In genomic region chr10:38741226-38741625, GRCh38 we compare ENCODE assay signal across 34 cellular contexts.
"Had no signal": no experiment of that assay in that cellular context is flagged by ENCODE, and none has a peak within 500 bp of the region (broad histone marks: within the 10 kb centered on the region; RNA-seq: fewer than 3 reads in every experiment).

No MANE protein-coding gene starts in this region.

- H3K9ac ChIP-seq: KMS-11 had no signal

- DNase-seq: Karpas-422, Kasumi-1, KG1, MM.1S, MV-4-11, NCI-H1048, NCI-H1092, NCI-H1092 treated with DMSO at 0.1 percent for 48 hours, NCI-H1105, NCI-H1417, NCI-H1417 treated with DMSO at 0.1 percent for 48 hours, NCI-H1436, NCI-H1436 treated with DMSO at 0.1 percent for 48 hours, NCI-H146, NCI-H1694, NCI-H1694 treated with DMSO at 0.1 percent for 48 hours, NCI-H187, NCI-H187 treated with DMSO at 0.1 percent for 48 hours, NCI-H1930, NCI-H2029, NCI-H2029 treated with DMSO at 0.1 percent for 48 hours, NCI-H2081, NCI-H2081 treated with DMSO at 0.1 percent for 48 hours, NCI-H2107, NCI-H2171, NCI-H2171 treated with DMSO at 0.1 percent for 48 hours, NCI-H2227 treated with DMSO at 0.1 percent for 48 hours, NCI-H226, NCI-H345, NCI-H446, NCI-H446 treated with DMSO at 0.1 percent for 48 hours, NCI-H510A, NCI-H510A treated with DMSO at 0.1 percent for 48 hours had no signal

- H3K4me2 ChIP-seq: KMS-11 had no signal

- H3K27ac ChIP-seq: KMS-11 had no signal
